In genomic region chr10:43390333-43390732, GRCh38 we compare ENCODE assay signal across 13 cellular contexts. TPM values are rescaled to one million over a fixed set of nuclear protein-coding genes. Genes with fewer than 3 reads are reported as not detected.
DNase-seq lines count a peak whose midpoint lies in the region; ATAC-seq and TF ChIP-seq lines count a peak whose summit lies in the region.
"Had no signal": no experiment of that assay in that cellular context is flagged by ENCODE, and none has a peak within 500 bp of the region (broad histone marks: within the 10 kb centered on the region; RNA-seq: fewer than 3 reads in every experiment).

No MANE protein-coding gene starts in this region.

- no peak overlapping the region for H3K4me3 Mint-ChIP-seq in T-helper 2 cell treated with Interferon-gamma antibody and Interleukin-4, amounts not matched to agents 5 μg/mL and 100 μg/mL, for 36 hours
- no peak overlapping the region for H3K4me3 Mint-ChIP-seq in brain

- peaks cover 13% of the 10 kb centered on the region; the same call in 1 of the 2 replicates for H3F3A ChIP-seq in Loucy (ENCODE audit: low read depth)

- H3K4me3 ChIP-seq in Loucy (ENCODE audit: low read length, poor library complexity, severe bottlenecking) (peak overlapping the region; percentile 12), neutrophil (ENCODE audit: low read depth in 1 of 2, low read length in 1 of 2) (no peak overlapping the region)
- H3K4me3 ChIP-seq: heart left ventricle, transverse colon had no signal

- H3K4me1 Mint-ChIP-seq in T-helper 2 cell treated with Interferon-gamma antibody and Interleukin-4, amounts not matched to agents 5 μg/mL and 100 μg/mL, for 36 hours (ENCODE audit: low read depth): peaks cover 60% of the 10 kb centered on the region
- H3K4me1 Mint-ChIP-seq in brain: peaks cover 39% of the 10 kb centered on the region

- peaks cover 98% of the 10 kb centered on the region for H3K36me3 ChIP-seq in Loucy (ENCODE audit: insufficient read depth, low read length)
- H3K36me3 ChIP-seq in neutrophil: peaks cover 80% of the 10 kb centered on the region

- peak overlapping the region; percentile 34 for H3K4me2 ChIP-seq in Loucy (ENCODE audit: low read depth, low read length, poor library complexity, severe bottlenecking)

- H3K4me1 ChIP-seq in Loucy (ENCODE audit: insufficient read depth, low read length, poor library complexity, severe bottlenecking): peaks cover 38% of the 10 kb centered on the region
- peaks cover 24 to 28% of the 10 kb centered on the region in 2 experiments for H3K4me1 ChIP-seq in neutrophil (ENCODE audit: control insufficient read depth in 1 of 2, insufficient read depth in 1 of 2, low read depth in 1 of 2, low read length in 1 of 2)

- H3K27ac Mint-ChIP-seq in T-helper 2 cell treated with Interferon-gamma antibody and Interleukin-4, amounts not matched to agents 5 μg/mL and 100 μg/mL, for 36 hours: peak overlapping the region; percentile 64
- H3K27ac Mint-ChIP-seq in brain: peak overlapping the region; percentile 0 to 85 (median 39)

- H3K9me3 ChIP-seq in Loucy (ENCODE audit: insufficient read depth, low read depth, low read length) (no peaks in the 10 kb centered on the region), neutrophil (no peaks in the 10 kb centered on the region)
- H3K9me3 ChIP-seq: heart left ventricle, transverse colon had no signal

- H2AFZ ChIP-seq in Loucy (ENCODE audit: low read length): no peak overlapping the region

- H3K27me3 ChIP-seq in Loucy (ENCODE audit: insufficient read depth, low read length, poor library complexity, severe bottlenecking) (no peaks in the 10 kb centered on the region), neutrophil (no peaks in the 10 kb centered on the region)
- H3K27me3 ChIP-seq: heart left ventricle, transverse colon had no signal

- peaks cover 94% of the 10 kb centered on the region for H3K79me2 ChIP-seq in Loucy (ENCODE audit: insufficient read depth, low read length)

- peaks cover 100% of the 10 kb centered on the region for H4K20me1 ChIP-seq in Loucy (ENCODE audit: insufficient read depth, low read length, poor library complexity, severe bottlenecking)

- peaks cover 91% of the 10 kb centered on the region for H3K36me3 Mint-ChIP-seq in T-helper 2 cell treated with Interferon-gamma antibody and Interleukin-4, amounts not matched to agents 5 μg/mL and 100 μg/mL, for 36 hours (ENCODE audit: low read depth)
- peaks cover 71% of the 10 kb centered on the region for H3K36me3 Mint-ChIP-seq in brain

- H3K9ac ChIP-seq in Loucy (ENCODE audit: low read depth, low read length, poor library complexity, severe bottlenecking): peak overlapping the region; percentile 29

- TF ChIP-seq CTCF in Loucy (conservative IDR thresholded peaks at IDR 0.05; ENCODE audit: low read length): no peak
- no peak for TF ChIP-seq CTCF in brain (conservative IDR thresholded peaks at IDR 0.05)
- no peak for TF ChIP-seq CTCF in neutrophil (IDR thresholded peaks at IDR 0.05)

- no peaks in the 10 kb centered on the region for H3K27me3 Mint-ChIP-seq in T-helper 2 cell treated with Interferon-gamma antibody and Interleukin-4, amounts not matched to agents 5 μg/mL and 100 μg/mL, for 36 hours (ENCODE audit: low read depth)
- peaks cover 2% of the 10 kb centered on the region for H3K27me3 Mint-ChIP-seq in brain

- ATAC-seq in SK-N-SH treated with all-trans-retinoic acid at 6 μM for 48 hours (no peak), GM21515 (IDR thresholded peaks at IDR 0.05; ENCODE audit: unreplicated experiment) (no peak)

- H3K9me3 Mint-ChIP-seq in T-helper 2 cell treated with Interferon-gamma antibody and Interleukin-4, amounts not matched to agents 5 μg/mL and 100 μg/mL, for 36 hours: no peaks in the 10 kb centered on the region
- H3K9me3 Mint-ChIP-seq in brain: no peaks in the 10 kb centered on the region

- no peaks in the 10 kb centered on the region for H3K9me2 ChIP-seq in Loucy (replicated peaks; ENCODE audit: low read depth, low read length)

- H3K27ac ChIP-seq in neutrophil: peak overlapping the region; percentile 39
- H3K27ac ChIP-seq: epithelial cell of prostate, transverse colon had no signal

- DNase-seq in T-helper 2 cell treated with Interferon-gamma antibody and Interleukin-4, amounts not matched to agents 5 μg/mL and 100 μg/mL, for 36 hours (ENCODE audit: low spot score): no peak
- DNase-seq in T-helper 2 cell (no peak), NCI-H69 (lab: John Stamatoyannopoulos, UW) (no peak)
- DNase-seq: 8988T, heart left ventricle, NCI-H748 treated with DMSO at 0.1 percent for 48 hours, transverse colon had no signal

TF ChIP-seq in SK-N-SH treated with all-trans-retinoic acid at 6 μM for 48 hours, 23 proteins besides CTCF, POLR2A, EP300 and RAD21 (continues in another document):
- TF ChIP-seq ZFP30 (CRISPR knock-in tag; IDR thresholded peaks at IDR 0.05) (no peak), ZNF8 (CRISPR knock-in tag; IDR thresholded peaks at IDR 0.05) (no peak), TSHZ2 (CRISPR knock-in tag; IDR thresholded peaks at IDR 0.05) (no peak), ZFP3 (CRISPR knock-in tag; IDR thresholded peaks at IDR 0.05) (no peak), ARNTL (CRISPR knock-in tag; IDR thresholded peaks at IDR 0.05; ENCODE audit: borderline replicate concordance, low read depth) (no peak), PATZ1 (CRISPR knock-in tag; IDR thresholded peaks at IDR 0.05; ENCODE audit: borderline replicate concordance) (no peak), RARB (CRISPR knock-in tag; IDR thresholded peaks at IDR 0.05) (no peak), TOX (CRISPR knock-in tag; IDR thresholded peaks at IDR 0.05; ENCODE audit: borderline replicate concordance) (no peak), TCF4 (CRISPR knock-in tag; IDR thresholded peaks at IDR 0.05; ENCODE audit: borderline replicate concordance) (no peak), BACH2 (CRISPR knock-in tag; IDR thresholded peaks at IDR 0.05; ENCODE audit: borderline replicate concordance) (no peak), ESRRG (CRISPR knock-in tag; IDR thresholded peaks at IDR 0.05) (no peak), GLIS3 (CRISPR knock-in tag; IDR thresholded peaks at IDR 0.05) (no peak), OSR1 (CRISPR knock-in tag; IDR thresholded peaks at IDR 0.05) (no peak), PPARA (CRISPR knock-in tag; IDR thresholded peaks at IDR 0.05; ENCODE audit: borderline replicate concordance) (no peak), CSRNP3 (CRISPR knock-in tag; IDR thresholded peaks at IDR 0.05) (no peak), ISL1 (CRISPR knock-in tag; IDR thresholded peaks at IDR 0.05) (no peak)

RNA-seq across cellular contexts. Expression of gene HNRNPF, which starts 18.7 kb away (rescaled TPM):
- polyA plus RNA-seq in brain (ENCODE audit: insufficient read depth, low read depth, low replicate concordance): 227 TPM

RNA-seq across cellular contexts. Expression of gene FXYD4, which starts 18.9 kb away (rescaled TPM):
- 3.4 TPM for polyA plus RNA-seq in brain (ENCODE audit: insufficient read depth, low read depth, low replicate concordance)

RNA-seq across cellular contexts. Expression of gene ZNF487, which starts 46.6 kb away (rescaled TPM):
- polyA plus RNA-seq in brain (ENCODE audit: insufficient read depth, low read depth, low replicate concordance): 7.7 TPM
